In the genomic region with DNA sequence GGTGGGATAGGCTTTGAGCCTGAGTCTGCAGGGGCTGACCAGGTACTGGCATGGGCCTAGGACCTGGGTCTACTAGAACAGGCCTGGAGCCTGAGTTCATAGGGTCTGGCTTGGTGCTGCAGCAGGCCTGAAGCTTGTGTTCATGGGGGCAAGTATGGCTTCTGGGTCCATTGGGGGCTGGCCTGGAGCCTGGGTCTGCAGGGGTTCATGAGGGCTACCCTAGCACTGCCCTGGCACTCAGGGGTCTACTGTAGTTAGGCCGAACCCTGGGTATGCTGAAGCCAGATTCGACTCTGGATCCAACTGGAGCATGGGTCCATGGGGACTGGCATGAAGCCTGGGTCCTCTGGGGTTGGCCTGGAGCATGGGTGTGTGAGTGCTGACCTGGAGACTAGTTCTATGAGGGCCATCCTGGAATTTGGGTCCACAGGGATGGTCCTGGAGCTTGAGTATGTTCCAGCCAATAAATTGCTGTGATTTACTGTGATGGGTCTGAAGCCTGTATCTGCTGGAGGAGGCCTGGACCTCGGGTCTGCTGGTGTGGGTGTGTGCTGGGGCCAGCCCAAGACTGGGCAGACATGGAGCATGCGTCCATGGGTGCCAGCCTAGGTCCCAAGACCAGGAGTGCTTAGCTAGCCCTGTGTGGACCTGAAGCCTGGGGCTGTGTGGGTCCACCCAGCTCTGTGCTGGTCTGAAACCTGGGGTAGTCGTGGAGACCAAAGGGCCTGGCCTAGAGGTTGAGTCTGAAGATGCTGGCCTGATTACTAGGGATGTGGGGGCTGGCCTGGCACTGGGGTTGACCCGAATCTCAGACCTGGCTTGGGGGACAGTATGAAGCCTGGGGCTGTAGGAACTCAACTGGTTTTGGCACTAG, we compare ENCODE assay signal across 18 cellular contexts.
"Had no signal": no experiment of that assay in that cellular context is flagged by ENCODE, and none has a peak within 500 bp of the region (broad histone marks: within the 10 kb centered on the region; RNA-seq: fewer than 3 reads in every experiment).

No MANE protein-coding gene starts in this region.

- ATAC-seq: gastrocnemius medialis, left ventricle myocardium superior had no signal

- H3K27me3 ChIP-seq: esophagus muscularis mucosa, gastrocnemius medialis, neutrophil, sigmoid colon, uterus had no signal

- DNase-seq: effector memory CD4-positive, alpha-beta T cell; gastrocnemius medialis; glutamatergic neuron; islet precursor cell; left ventricle myocardium superior; mesendoderm; naive B cell; nephron progenitor cell; sigmoid colon; stimulated activated CD4-positive, alpha-beta T cell treated with anti-CD3 and anti-CD28 coated beads, Interleukin-12 subunit alpha, Interleukin-12 subunit beta, amount 100 ng/mL, for 4 hours; trophoblast cell; uterus had no signal

- H3K4me1 Mint-ChIP-seq: central memory CD8-positive, alpha-beta T cell; naive B cell; nephron progenitor cell had no signal

- H3K4me3 ChIP-seq: esophagus muscularis mucosa, gastrocnemius medialis, sigmoid colon, skin epidermis, uterus had no signal

- H3K27me3 Mint-ChIP-seq: central memory CD8-positive, alpha-beta T cell; naive B cell; stimulated activated naive CD8-positive, alpha-beta T cell treated with anti-CD3 and anti-CD28 coated beads, Interleukin-15, Interleukin-2, amounts not matched to agents 100 ng/mL and 50 ng/mL, for 24 hours had no signal

- H3K36me3 ChIP-seq: esophagus muscularis mucosa, gastrocnemius medialis, neutrophil, sigmoid colon, uterus had no signal

- H3K4me1 ChIP-seq: esophagus muscularis mucosa, gastrocnemius medialis, sigmoid colon, uterus had no signal

- H3K27ac ChIP-seq: epithelial cell of prostate, esophagus muscularis mucosa, gastrocnemius medialis, neutrophil, sigmoid colon, skin epidermis, uterus had no signal

- H3K27ac Mint-ChIP-seq: naive B cell; nephron progenitor cell; stimulated activated naive CD8-positive, alpha-beta T cell treated with anti-CD3 and anti-CD28 coated beads, Interleukin-15, Interleukin-2, amounts not matched to agents 100 ng/mL and 50 ng/mL, for 24 hours had no signal

- H3K9me3 ChIP-seq: gastrocnemius medialis, neutrophil, uterus had no signal

- H3K4me3 Mint-ChIP-seq: central memory CD8-positive, alpha-beta T cell; naive B cell; nephron progenitor cell; stimulated activated naive CD8-positive, alpha-beta T cell treated with anti-CD3 and anti-CD28 coated beads, Interleukin-15, Interleukin-2, amounts not matched to agents 100 ng/mL and 50 ng/mL, for 24 hours had no signal
